2 cellular contexts compared by ENCODE assay signal in the genomic region with DNA sequence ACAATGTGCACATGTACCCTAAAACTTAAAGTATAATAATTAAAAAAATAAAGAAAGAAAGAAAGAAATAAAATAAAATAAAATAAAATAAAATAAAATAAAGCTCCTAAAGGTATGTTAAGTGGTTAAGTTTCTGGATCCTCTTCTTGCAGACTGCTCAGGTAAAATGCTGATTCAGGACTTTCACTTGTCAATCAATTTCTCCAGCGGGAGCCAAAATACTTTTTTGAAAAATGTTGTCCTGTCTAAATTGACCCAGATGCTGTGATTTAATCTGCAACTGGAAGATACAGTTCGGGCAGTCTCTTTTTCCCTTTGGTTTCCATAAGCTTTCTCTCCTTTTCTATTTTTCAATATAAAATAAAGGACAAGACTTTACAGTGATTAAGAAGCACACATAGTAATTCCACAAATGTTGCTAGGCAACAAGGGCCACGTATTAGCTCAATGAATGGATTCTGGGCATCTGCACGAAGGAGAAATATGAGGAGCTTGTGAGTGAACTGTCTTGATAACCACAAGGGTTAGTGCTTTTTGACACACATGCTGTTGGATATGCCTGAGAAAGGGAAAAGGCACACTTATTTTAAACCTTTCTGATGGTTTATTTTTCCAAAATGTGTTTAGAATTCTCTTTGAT.
TF ChIP-seq lines count a peak whose summit lies in the region.

No MANE protein-coding gene starts in this region.

TF ChIP-seq in HepG2, 621 proteins besides CTCF, POLR2A, EP300 and RAD21:
- peak; percentile 87 for TF ChIP-seq MAFF (IDR thresholded peaks at IDR 0.05; ENCODE audit: low read depth, low read length)
- peak; percentile 84 to 93 for TF ChIP-seq MAFK (conservative IDR thresholded peaks at IDR 0.05 in 1 of 2, IDR thresholded peaks at IDR 0.05 in 1 of 2; ENCODE audit: low read length in 2 of 2)
- TF ChIP-seq, protein P1, sequence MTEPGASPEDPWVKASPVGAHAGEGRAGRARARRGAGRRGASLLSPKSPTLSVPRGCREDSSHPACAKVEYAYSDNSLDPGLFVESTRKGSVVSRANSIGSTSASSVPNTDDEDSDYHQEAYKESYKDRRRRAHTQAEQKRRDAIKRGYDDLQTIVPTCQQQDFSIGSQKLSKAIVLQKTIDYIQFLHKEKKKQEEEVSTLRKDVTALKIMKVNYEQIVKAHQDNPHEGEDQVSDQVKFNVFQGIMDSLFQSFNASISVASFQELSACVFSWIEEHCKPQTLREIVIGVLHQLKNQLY (CRISPR knock-in tag; IDR thresholded peaks at IDR 0.05), result no peak
- no peak for TF ChIP-seq FOXA1 (IDR thresholded peaks at IDR 0.05)
- TF ChIP-seq FOXA1 (CRISPR knock-in tag; IDR thresholded peaks at IDR 0.05), result no peak
- no peak for TF ChIP-seq ZNF335 (CRISPR knock-in tag; IDR thresholded peaks at IDR 0.05)

TF ChIP-seq in H1, 55 proteins besides CTCF, POLR2A, EP300 and RAD21:
- TF ChIP-seq MAFK (IDR thresholded peaks at IDR 0.05; ENCODE audit: low read depth, low read length), result peak; percentile 55
- TF ChIP-seq JUND (IDR thresholded peaks at IDR 0.05; ENCODE audit: low read length), result no peak
